In the genomic region with DNA sequence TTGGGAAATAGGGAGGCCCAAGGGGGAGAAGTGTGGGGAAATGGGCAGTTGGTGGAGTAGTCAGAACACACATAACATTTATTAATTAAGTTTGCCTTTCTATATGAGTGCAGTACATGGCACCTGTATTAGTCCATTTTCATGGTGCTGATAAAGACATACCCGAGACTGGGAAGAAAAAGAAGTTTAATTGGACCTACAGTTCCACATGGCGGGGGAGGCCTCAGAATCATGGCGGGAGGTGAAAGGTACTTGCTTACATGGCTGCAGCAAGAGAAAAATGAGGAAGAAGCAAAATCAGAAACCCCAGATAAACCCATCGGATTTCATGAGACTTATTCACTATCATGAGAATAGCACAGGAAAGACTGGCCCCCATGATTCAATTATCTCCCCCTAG, we compare ENCODE assay signal across 2 cellular contexts.
TF ChIP-seq lines count a peak whose summit lies in the region.

No MANE protein-coding gene starts in this region.

TF ChIP-seq in HepG2, 621 proteins besides CTCF, POLR2A, EP300 and RAD21 (continued from another document):
- no peak for TF ChIP-seq HMGA1 (CRISPR knock-in tag; conservative IDR thresholded peaks at IDR 0.05)
- TF ChIP-seq, protein P1, sequence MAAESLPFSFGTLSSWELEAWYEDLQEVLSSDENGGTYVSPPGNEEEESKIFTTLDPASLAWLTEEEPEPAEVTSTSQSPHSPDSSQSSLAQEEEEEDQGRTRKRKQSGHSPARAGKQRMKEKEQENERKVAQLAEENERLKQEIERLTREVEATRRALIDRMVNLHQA (CRISPR knock-in tag; IDR thresholded peaks at IDR 0.05) = no peak
- TF ChIP-seq, protein P2, sequence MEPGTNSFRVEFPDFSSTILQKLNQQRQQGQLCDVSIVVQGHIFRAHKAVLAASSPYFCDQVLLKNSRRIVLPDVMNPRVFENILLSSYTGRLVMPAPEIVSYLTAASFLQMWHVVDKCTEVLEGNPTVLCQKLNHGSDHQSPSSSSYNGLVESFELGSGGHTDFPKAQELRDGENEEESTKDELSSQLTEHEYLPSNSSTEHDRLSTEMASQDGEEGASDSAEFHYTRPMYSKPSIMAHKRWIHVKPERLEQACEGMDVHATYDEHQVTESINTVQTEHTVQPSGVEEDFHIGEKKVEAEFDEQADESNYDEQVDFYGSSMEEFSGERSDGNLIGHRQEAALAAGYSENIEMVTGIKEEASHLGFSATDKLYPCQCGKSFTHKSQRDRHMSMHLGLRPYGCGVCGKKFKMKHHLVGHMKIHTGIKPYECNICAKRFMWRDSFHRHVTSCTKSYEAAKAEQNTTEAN (CRISPR knock-in tag; conservative IDR thresholded peaks at IDR 0.05) = no peak
- no peak for TF ChIP-seq BRD4 (CRISPR knock-in tag; IDR thresholded peaks at IDR 0.05)
- no peak for TF ChIP-seq RBM22 (optimal IDR thresholded peaks at IDR 0.05; ENCODE audit: low read length)

TF ChIP-seq in WTC11, 78 proteins besides CTCF, POLR2A, EP300 and RAD21 (continued from another document):
- TF ChIP-seq, protein P3, sequence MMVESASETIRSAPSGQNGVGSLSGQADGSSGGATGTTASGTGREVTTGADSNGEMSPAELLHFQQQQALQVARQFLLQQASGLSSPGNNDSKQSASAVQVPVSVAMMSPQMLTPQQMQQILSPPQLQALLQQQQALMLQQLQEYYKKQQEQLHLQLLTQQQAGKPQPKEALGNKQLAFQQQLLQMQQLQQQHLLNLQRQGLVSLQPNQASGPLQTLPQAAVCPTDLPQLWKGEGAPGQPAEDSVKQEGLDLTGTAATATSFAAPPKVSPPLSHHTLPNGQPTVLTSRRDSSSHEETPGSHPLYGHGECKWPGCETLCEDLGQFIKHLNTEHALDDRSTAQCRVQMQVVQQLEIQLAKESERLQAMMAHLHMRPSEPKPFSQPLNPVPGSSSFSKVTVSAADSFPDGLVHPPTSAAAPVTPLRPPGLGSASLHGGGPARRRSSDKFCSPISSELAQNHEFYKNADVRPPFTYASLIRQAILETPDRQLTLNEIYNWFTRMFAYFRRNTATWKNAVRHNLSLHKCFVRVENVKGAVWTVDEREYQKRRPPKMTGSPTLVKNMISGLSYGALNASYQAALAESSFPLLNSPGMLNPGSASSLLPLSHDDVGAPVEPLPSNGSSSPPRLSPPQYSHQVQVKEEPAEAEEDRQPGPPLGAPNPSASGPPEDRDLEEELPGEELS (CRISPR knock-in tag; IDR thresholded peaks at IDR 0.05) = no peak
- TF ChIP-seq, protein P4, sequence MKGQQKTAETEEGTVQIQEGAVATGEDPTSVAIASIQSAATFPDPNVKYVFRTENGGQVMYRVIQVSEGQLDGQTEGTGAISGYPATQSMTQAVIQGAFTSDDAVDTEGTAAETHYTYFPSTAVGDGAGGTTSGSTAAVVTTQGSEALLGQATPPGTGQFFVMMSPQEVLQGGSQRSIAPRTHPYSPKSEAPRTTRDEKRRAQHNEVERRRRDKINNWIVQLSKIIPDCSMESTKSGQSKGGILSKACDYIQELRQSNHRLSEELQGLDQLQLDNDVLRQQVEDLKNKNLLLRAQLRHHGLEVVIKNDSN (CRISPR knock-in tag; IDR thresholded peaks at IDR 0.05) = no peak
- TF ChIP-seq, protein P5, sequence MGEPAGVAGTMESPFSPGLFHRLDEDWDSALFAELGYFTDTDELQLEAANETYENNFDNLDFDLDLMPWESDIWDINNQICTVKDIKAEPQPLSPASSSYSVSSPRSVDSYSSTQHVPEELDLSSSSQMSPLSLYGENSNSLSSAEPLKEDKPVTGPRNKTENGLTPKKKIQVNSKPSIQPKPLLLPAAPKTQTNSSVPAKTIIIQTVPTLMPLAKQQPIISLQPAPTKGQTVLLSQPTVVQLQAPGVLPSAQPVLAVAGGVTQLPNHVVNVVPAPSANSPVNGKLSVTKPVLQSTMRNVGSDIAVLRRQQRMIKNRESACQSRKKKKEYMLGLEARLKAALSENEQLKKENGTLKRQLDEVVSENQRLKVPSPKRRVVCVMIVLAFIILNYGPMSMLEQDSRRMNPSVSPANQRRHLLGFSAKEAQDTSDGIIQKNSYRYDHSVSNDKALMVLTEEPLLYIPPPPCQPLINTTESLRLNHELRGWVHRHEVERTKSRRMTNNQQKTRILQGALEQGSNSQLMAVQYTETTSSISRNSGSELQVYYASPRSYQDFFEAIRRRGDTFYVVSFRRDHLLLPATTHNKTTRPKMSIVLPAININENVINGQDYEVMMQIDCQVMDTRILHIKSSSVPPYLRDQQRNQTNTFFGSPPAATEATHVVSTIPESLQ (CRISPR knock-in tag; IDR thresholded peaks at IDR 0.05) = no peak
- TF ChIP-seq EMX1 (CRISPR knock-in tag; IDR thresholded peaks at IDR 0.05) (no peak), FOXK1 (CRISPR knock-in tag; IDR thresholded peaks at IDR 0.05) (no peak), HMGA2 (CRISPR knock-in tag; IDR thresholded peaks at IDR 0.05) (no peak), SMAD4 (CRISPR knock-in tag; IDR thresholded peaks at IDR 0.05) (no peak), ZNF416 (CRISPR knock-in tag; IDR thresholded peaks at IDR 0.05) (no peak)
- TF ChIP-seq, protein P6, sequence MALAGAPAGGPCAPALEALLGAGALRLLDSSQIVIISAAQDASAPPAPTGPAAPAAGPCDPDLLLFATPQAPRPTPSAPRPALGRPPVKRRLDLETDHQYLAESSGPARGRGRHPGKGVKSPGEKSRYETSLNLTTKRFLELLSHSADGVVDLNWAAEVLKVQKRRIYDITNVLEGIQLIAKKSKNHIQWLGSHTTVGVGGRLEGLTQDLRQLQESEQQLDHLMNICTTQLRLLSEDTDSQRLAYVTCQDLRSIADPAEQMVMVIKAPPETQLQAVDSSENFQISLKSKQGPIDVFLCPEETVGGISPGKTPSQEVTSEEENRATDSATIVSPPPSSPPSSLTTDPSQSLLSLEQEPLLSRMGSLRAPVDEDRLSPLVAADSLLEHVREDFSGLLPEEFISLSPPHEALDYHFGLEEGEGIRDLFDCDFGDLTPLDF (CRISPR knock-in tag; IDR thresholded peaks at IDR 0.05) = no peak
- TF ChIP-seq, protein P7, sequence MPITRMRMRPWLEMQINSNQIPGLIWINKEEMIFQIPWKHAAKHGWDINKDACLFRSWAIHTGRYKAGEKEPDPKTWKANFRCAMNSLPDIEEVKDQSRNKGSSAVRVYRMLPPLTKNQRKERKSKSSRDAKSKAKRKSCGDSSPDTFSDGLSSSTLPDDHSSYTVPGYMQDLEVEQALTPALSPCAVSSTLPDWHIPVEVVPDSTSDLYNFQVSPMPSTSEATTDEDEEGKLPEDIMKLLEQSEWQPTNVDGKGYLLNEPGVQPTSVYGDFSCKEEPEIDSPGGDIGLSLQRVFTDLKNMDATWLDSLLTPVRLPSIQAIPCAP (CRISPR knock-in tag; IDR thresholded peaks at IDR 0.05) = no peak
- TF ChIP-seq, protein P8, sequence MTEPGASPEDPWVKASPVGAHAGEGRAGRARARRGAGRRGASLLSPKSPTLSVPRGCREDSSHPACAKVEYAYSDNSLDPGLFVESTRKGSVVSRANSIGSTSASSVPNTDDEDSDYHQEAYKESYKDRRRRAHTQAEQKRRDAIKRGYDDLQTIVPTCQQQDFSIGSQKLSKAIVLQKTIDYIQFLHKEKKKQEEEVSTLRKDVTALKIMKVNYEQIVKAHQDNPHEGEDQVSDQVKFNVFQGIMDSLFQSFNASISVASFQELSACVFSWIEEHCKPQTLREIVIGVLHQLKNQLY (CRISPR knock-in tag; IDR thresholded peaks at IDR 0.05) = no peak
TF ChIP-seq in WTC11: peak in this region for 0.
